ENCODE assay signal across 8 cellular contexts in the genomic region with DNA sequence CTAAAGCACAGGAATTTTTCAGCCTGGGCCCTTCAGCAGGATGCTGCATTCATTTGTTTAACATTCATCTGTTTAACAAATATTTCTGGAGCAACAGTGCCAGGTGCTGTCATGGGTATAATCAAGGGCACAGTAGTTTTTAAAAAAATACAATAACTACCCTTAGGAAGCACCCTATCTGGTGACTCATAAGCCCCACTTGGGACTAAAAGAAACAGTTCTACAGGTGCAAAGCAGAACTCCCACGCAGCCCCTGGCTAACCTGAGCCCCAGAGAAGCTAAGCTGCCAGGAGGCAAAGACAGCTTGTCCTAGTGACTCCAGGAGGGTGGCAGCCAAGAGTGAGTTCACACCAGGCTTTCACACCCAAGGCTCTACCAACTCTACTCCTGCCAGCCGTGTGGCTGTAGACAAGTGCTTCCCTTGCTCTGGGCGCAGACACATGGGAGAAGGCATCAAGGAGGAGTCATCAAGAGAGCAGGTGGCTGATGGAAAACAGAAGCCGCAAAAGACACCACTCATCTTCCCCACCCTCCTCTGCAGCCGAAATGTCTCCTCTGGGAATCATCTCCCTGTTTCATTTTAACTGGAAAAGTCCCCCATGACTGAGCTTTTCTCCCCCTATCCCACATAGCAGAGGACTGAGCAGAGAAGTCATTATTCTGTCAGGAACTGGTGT. TPM values are rescaled to one million over a fixed set of nuclear protein-coding genes. Genes with fewer than 3 reads are reported as not detected.
DNase-seq lines count a peak whose midpoint lies in the region; ATAC-seq and TF ChIP-seq lines count a peak whose summit lies in the region.

No MANE protein-coding gene starts in this region.

- DNase-seq in activated CD8-positive, alpha-beta T cell treated with anti-CD3 and anti-CD28 coated beads for 36 hours, result peak; percentile 65
- no peak for DNase-seq in activated CD8-positive, alpha-beta T cell treated with anti-CD3 and anti-CD28 coated beads, Interleukin-2, amount 10 ng/mL, durations not matched to agents 7 days and 5 days
- no peak for DNase-seq in left ventricle myocardium superior
- DNase-seq in effector CD8-positive, alpha-beta T cell (lab: John Stamatoyannopoulos, UW), result no peak

- CTCF ChIA-PET in activated CD8-positive, alpha-beta T cell treated with anti-CD3 and anti-CD28 coated beads for 36 hours (lab: Charles Lee), result interaction anchor here (0.6 to 1.8 kb wide), 4 partner anchors 14 to 83 kb away, joined by 3 to 4 read pairs (median 4); no protein-coding TSS in a partner anchor
- CTCF ChIA-PET in activated CD8-positive, alpha-beta T cell treated with anti-CD3 and anti-CD28 coated beads, Interleukin-2, amount 10 ng/mL, durations not matched to agents 7 days and 5 days (lab: Charles Lee), result interaction anchor here (1.8 kb wide), 1 partner anchor 232 kb away, joined by 5 read pairs; no protein-coding TSS in a partner anchor

- H3K9me3 Mint-ChIP-seq in activated CD8-positive, alpha-beta T cell treated with anti-CD3 and anti-CD28 coated beads for 36 hours, result no peaks in the 10 kb centered on the region
- no peaks in the 10 kb centered on the region for H3K9me3 Mint-ChIP-seq in activated CD8-positive, alpha-beta T cell treated with anti-CD3 and anti-CD28 coated beads, Interleukin-2, amount 10 ng/mL, durations not matched to agents 7 days and 5 days (ENCODE audit: insufficient read depth)

- H3K27ac Mint-ChIP-seq in activated CD8-positive, alpha-beta T cell treated with anti-CD3 and anti-CD28 coated beads for 36 hours, result no peak overlapping the region
- H3K27ac Mint-ChIP-seq in activated CD8-positive, alpha-beta T cell treated with anti-CD3 and anti-CD28 coated beads, Interleukin-2, amount 10 ng/mL, durations not matched to agents 7 days and 5 days, result no peak overlapping the region

- no peaks in the 10 kb centered on the region for H3K36me3 Mint-ChIP-seq in activated CD8-positive, alpha-beta T cell treated with anti-CD3 and anti-CD28 coated beads for 36 hours (ENCODE audit: low read depth)
- no peaks in the 10 kb centered on the region for H3K36me3 Mint-ChIP-seq in activated CD8-positive, alpha-beta T cell treated with anti-CD3 and anti-CD28 coated beads, Interleukin-2, amount 10 ng/mL, durations not matched to agents 7 days and 5 days (ENCODE audit: low read depth)

- no peak overlapping the region for H2AFZ ChIP-seq in OCI-LY3 (ENCODE audit: low read depth, low read length)

- H3K4me1 Mint-ChIP-seq in activated CD8-positive, alpha-beta T cell treated with anti-CD3 and anti-CD28 coated beads for 36 hours (ENCODE audit: low read depth), result peaks cover 21% of the 10 kb centered on the region
- H3K4me1 Mint-ChIP-seq in activated CD8-positive, alpha-beta T cell treated with anti-CD3 and anti-CD28 coated beads, Interleukin-2, amount 10 ng/mL, durations not matched to agents 7 days and 5 days (ENCODE audit: low read depth), result peaks cover 11% of the 10 kb centered on the region

- 0 out of 2 replicates have a peak overlapping the region, but pooled peaks have one; percentile 12 for H3K9ac ChIP-seq in OCI-LY3 (ENCODE audit: low read length)

- no peaks in the 10 kb centered on the region for H3K79me2 ChIP-seq in OCI-LY3 (ENCODE audit: low read length)

- H3K36me3 ChIP-seq in OCI-LY3 (replicated peaks; ENCODE audit: low read depth, low read length) (no peaks in the 10 kb centered on the region), thymus (ENCODE audit: control insufficient read depth, insufficient read depth) (no peaks in the 10 kb centered on the region)

- no peak overlapping the region for H3K4me3 Mint-ChIP-seq in activated CD8-positive, alpha-beta T cell treated with anti-CD3 and anti-CD28 coated beads for 36 hours
- no peak overlapping the region for H3K4me3 Mint-ChIP-seq in activated CD8-positive, alpha-beta T cell treated with anti-CD3 and anti-CD28 coated beads, Interleukin-2, amount 10 ng/mL, durations not matched to agents 7 days and 5 days

- H3K27me3 ChIP-seq in OCI-LY3 (ENCODE audit: low read depth, low read length) (peaks cover 32% of the 10 kb centered on the region), thymus (ENCODE audit: control insufficient read depth, insufficient read depth) (no peaks in the 10 kb centered on the region)

- H4K20me1 ChIP-seq in OCI-LY3 (ENCODE audit: insufficient read depth, low read length), result no peaks in the 10 kb centered on the region

- peak overlapping the region; percentile 94 for H3K4me2 ChIP-seq in OCI-LY3 (ENCODE audit: low read length)

- WGBS in thymus, result 82% methylated on average over 5 of the region's 5 CpGs

- intact Hi-C loops in activated CD8-positive, alpha-beta T cell treated with anti-CD3 and anti-CD28 coated beads for 36 hours (cut with micrococcal nuclease), result no loop called here
- intact Hi-C loops in left ventricle myocardium superior (cut with micrococcal nuclease), result no loop called here

- peak; percentile 80 for ATAC-seq in activated CD8-positive, alpha-beta T cell treated with anti-CD3 and anti-CD28 coated beads for 36 hours
- ATAC-seq in activated CD8-positive, alpha-beta T cell treated with anti-CD3 and anti-CD28 coated beads, Interleukin-2, amount 10 ng/mL, durations not matched to agents 7 days and 5 days, result no peak
- ATAC-seq in left ventricle myocardium superior (peak; percentile 35), HG03521 (IDR thresholded peaks at IDR 0.05; ENCODE audit: unreplicated experiment) (no peak), GM18873 (IDR thresholded peaks at IDR 0.05; ENCODE audit: low FRiP score, unreplicated experiment) (no peak)

- no peaks in the 10 kb centered on the region for H3K9me3 ChIP-seq in OCI-LY3 (ENCODE audit: insufficient read depth, low read length)
- H3K9me3 ChIP-seq in thymus (ENCODE audit: control insufficient read depth), result no peaks in the 10 kb centered on the region

- POLR2A ChIA-PET in activated CD8-positive, alpha-beta T cell treated with anti-CD3 and anti-CD28 coated beads for 36 hours (lab: Charles Lee), result interaction anchor here (0.6 to 1.5 kb wide), 6 partner anchors 10 to 49 kb away, joined by 3 to 7 read pairs (median 4); no protein-coding TSS in a partner anchor
- POLR2A ChIA-PET in activated CD8-positive, alpha-beta T cell treated with anti-CD3 and anti-CD28 coated beads, Interleukin-2, amount 10 ng/mL, durations not matched to agents 7 days and 5 days (lab: Charles Lee), result no interaction called here

- H3K27ac ChIP-seq in OCI-LY3 (ENCODE audit: low read length) (peak overlapping the region; percentile 71), thymus (ENCODE audit: low read depth) (peak overlapping the region; percentile 10)

- H3K4me3 ChIP-seq in OCI-LY3 (ENCODE audit: low read length) (peak overlapping the region; percentile 54; the same call in 1 of the 2 replicates), thymus (ENCODE audit: low read length) (no peak overlapping the region)

- TF ChIP-seq CTCF in activated CD8-positive, alpha-beta T cell treated with anti-CD3 and anti-CD28 coated beads for 36 hours (IDR thresholded peaks at IDR 0.05), result no peak
- TF ChIP-seq CTCF in OCI-LY3 (IDR thresholded peaks at IDR 0.05; ENCODE audit: low read depth, low read length), result no peak

- H3K4me1 ChIP-seq in OCI-LY3 (ENCODE audit: low read length), result peaks cover 56% of the 10 kb centered on the region
- H3K4me1 ChIP-seq in thymus (ENCODE audit: control insufficient read depth, insufficient read depth, low read length), result peaks cover 22% of the 10 kb centered on the region

- peaks cover 8% of the 10 kb centered on the region for H3K27me3 Mint-ChIP-seq in activated CD8-positive, alpha-beta T cell treated with anti-CD3 and anti-CD28 coated beads for 36 hours
- peaks cover 34% of the 10 kb centered on the region for H3K27me3 Mint-ChIP-seq in activated CD8-positive, alpha-beta T cell treated with anti-CD3 and anti-CD28 coated beads, Interleukin-2, amount 10 ng/mL, durations not matched to agents 7 days and 5 days (ENCODE audit: low read depth)

RNA-seq across cellular contexts. Expression of a gene that starts 14.4 kb away (rescaled TPM):
- total RNA-seq in activated CD8-positive, alpha-beta T cell treated with anti-CD3 and anti-CD28 coated beads for 36 hours, result under 1 TPM; 0.29 to 0.40 TPM
- total RNA-seq in activated CD8-positive, alpha-beta T cell treated with anti-CD3 and anti-CD28 coated beads, Interleukin-2, amount 10 ng/mL, durations not matched to agents 7 days and 5 days, result under 1 TPM in 1 of 2 experiments, not detected in 1; 0.18 TPM
- 55.0 TPM for total RNA-seq in left ventricle myocardium superior
- 19.3 TPM for polyA plus RNA-seq in thymus

RNA-seq across cellular contexts. Expression of a gene that starts 47.3 kb away (rescaled TPM):
- total RNA-seq in activated CD8-positive, alpha-beta T cell treated with anti-CD3 and anti-CD28 coated beads for 36 hours, result 10 to 100 TPM; 17.9 to 19.6 TPM
- total RNA-seq in activated CD8-positive, alpha-beta T cell treated with anti-CD3 and anti-CD28 coated beads, Interleukin-2, amount 10 ng/mL, durations not matched to agents 7 days and 5 days, result 10 to 100 TPM; 37.5 to 37.6 TPM
- total RNA-seq in left ventricle myocardium superior, result 77.6 TPM
- 31.8 TPM for polyA plus RNA-seq in thymus

Comparison
In these comparisons a context has a peak if more than half of its experiments do, and no peak if none do; other contexts are left out.
1. ATAC-seq: peak in activated CD8-positive, alpha-beta T cell treated with anti-CD3 and anti-CD28 coated beads for 36 hours (single experiment) and left ventricle myocardium superior (single experiment); none in activated CD8-positive, alpha-beta T cell treated with anti-CD3 and anti-CD28 coated beads, Interleukin-2, amount 10 ng/mL, durations not matched to agents 7 days and 5 days (single experiment), HG03521 (single experiment) and GM18873 (single experiment).
2. RNA of a gene that starts 14.4 kb away (total RNA-seq): 55.0 TPM in left ventricle myocardium superior (single experiment); 0.29 to 0.40 TPM in activated CD8-positive, alpha-beta T cell treated with anti-CD3 and anti-CD28 coated beads for 36 hours and 0.18 TPM in activated CD8-positive, alpha-beta T cell treated with anti-CD3 and anti-CD28 coated beads, Interleukin-2, amount 10 ng/mL, durations not matched to agents 7 days and 5 days; every median in the first group is over 10 times any median in the second.